Comparison of ENCODE assay signal across 9 cellular contexts in the genomic region with DNA sequence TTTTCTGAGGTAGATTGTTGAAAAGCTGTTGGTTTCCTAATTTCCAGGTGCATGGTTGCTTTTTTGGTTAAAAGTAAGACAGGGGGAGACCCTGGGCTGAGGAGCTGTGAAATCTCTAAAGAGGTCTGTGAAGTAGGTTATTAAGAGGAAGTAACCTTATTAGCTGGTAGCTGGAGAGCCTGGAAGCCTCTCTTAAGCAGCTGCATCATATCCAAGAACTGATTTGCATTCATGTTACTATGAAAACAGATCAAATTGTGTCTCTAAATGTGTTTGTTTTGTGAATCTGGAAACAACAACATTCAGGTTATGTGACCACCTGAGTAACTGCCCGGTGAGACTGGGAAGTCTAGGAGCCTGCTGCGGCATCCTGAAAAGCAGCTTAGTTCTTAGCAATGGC. TPM values are rescaled to one million over a fixed set of nuclear protein-coding genes. Genes with fewer than 3 reads are reported as not detected.
DNase-seq lines count a peak whose midpoint lies in the region; ATAC-seq and TF ChIP-seq lines count a peak whose summit lies in the region.
"Had no signal": no experiment of that assay in that cellular context is flagged by ENCODE, and none has a peak within 500 bp of the region (broad histone marks: within the 10 kb centered on the region; RNA-seq: fewer than 3 reads in every experiment).

No MANE protein-coding gene starts in this region.

- no peaks in the 10 kb centered on the region for H3K9me3 ChIP-seq in left ventricle myocardium inferior (replicated peaks)

- H3K4me3 ChIP-seq in left ventricle myocardium inferior = no peak overlapping the region

- no peaks in the 10 kb centered on the region for H3K36me3 ChIP-seq in left ventricle myocardium inferior

- no peak for TF ChIP-seq CTCF in left ventricle myocardium inferior (IDR thresholded peaks at IDR 0.05; ENCODE audit: borderline replicate concordance)

- peaks cover 68% of the 10 kb centered on the region for H3K4me1 ChIP-seq in left ventricle myocardium inferior

- ATAC-seq in GM18858 (IDR thresholded peaks at IDR 0.05; ENCODE audit: unreplicated experiment) (peak; percentile 88), GM21717 (IDR thresholded peaks at IDR 0.05; ENCODE audit: unreplicated experiment) (peak; percentile 92), HG03521 (IDR thresholded peaks at IDR 0.05; ENCODE audit: unreplicated experiment) (peak; percentile 88)

- no peaks in the 10 kb centered on the region for H3K27me3 ChIP-seq in left ventricle myocardium inferior (ENCODE audit: low read depth)

- peak overlapping the region; percentile 73 for H3K27ac ChIP-seq in left ventricle myocardium inferior (replicated peaks)

- DNase-seq in left ventricle myocardium inferior (no peak), inferior parietal cortex (ENCODE audit: extremely low spot score) (no peak), posterior vena cava (ENCODE audit: low spot score) (no peak), NCI-H1694 (lab: John Stamatoyannopoulos, UW) (no peak), D341Med (ENCODE audit: low spot score) (no peak)
- DNase-seq: activated T-cell treated with anti-CD3 and anti-CD28 coated beads, Interleukin-2, amount 50 U/mL, for 24 hours had no signal

- intact Hi-C loops in left ventricle myocardium inferior (cut with micrococcal nuclease) (no loop called here), posterior vena cava (cut with DNase I) (loop anchor here in 1 of 2 donors (10.0 kb wide), 1 partner anchor 51 kb away; the partner anchor contains the start of gene ARHGAP10)

RNA-seq across cellular contexts. Expression of gene ARHGAP10, which starts 54.1 kb away (rescaled TPM):
- total RNA-seq in left ventricle myocardium inferior = 59.7 TPM
- 10 to 100 TPM; 79.0 to 80.5 TPM for total RNA-seq in posterior vena cava
